Comparison of ENCODE assay signal across 7 cellular contexts in genomic region chr12:12807970-12808702, GRCh38. TPM values are rescaled to one million over a fixed set of nuclear protein-coding genes. Genes with fewer than 3 reads are reported as not detected.
DNase-seq lines count a peak whose midpoint lies in the region; ATAC-seq and TF ChIP-seq lines count a peak whose summit lies in the region.

No MANE protein-coding gene starts in this region.

- H3K27ac ChIP-seq in SJCRH30, result no peak overlapping the region
- H3K27ac ChIP-seq in lung (ENCODE audit: low read depth in 1 of 2, low read length in 1 of 2), result peak overlapping the region; percentile 78 to 84
- peak overlapping the region; percentile 95 for H3K27ac ChIP-seq in thymus (ENCODE audit: low read depth)

- ATAC-seq in GM18870 (IDR thresholded peaks at IDR 0.05; ENCODE audit: unreplicated experiment) (peak; percentile 40), HG02852 (IDR thresholded peaks at IDR 0.05; ENCODE audit: unreplicated experiment) (peak; percentile 55), lung (ENCODE audit: insufficient read depth, low FRiP score) (no peak)

- H3K36me3 ChIP-seq in SJCRH30 (no peaks in the 10 kb centered on the region), lung (ENCODE audit: control insufficient read depth in 2 of 2, insufficient read depth in 2 of 2, low read length in 2 of 2) (no peaks in the 10 kb centered on the region), thymus (ENCODE audit: control insufficient read depth, insufficient read depth) (no peaks in the 10 kb centered on the region), HAP-1 (replicated peaks) (no peaks in the 10 kb centered on the region)

- H3K4me1 ChIP-seq in SJCRH30 (peaks cover 12% of the 10 kb centered on the region), lung (ENCODE audit: control insufficient read depth in 2 of 2, insufficient read depth in 2 of 2, low read length in 2 of 2) (peaks cover 5 to 11% of the 10 kb centered on the region in 2 donors), thymus (ENCODE audit: control insufficient read depth, insufficient read depth, low read length) (no peaks in the 10 kb centered on the region), HAP-1 (peaks cover 3% of the 10 kb centered on the region; the same call in 1 of the 2 replicates)

- DNase-seq in SJCRH30, result peak in 1 of 2 experiments; percentile 20
- peak; percentile 62 for DNase-seq in astrocyte of the spinal cord (ENCODE audit: low read depth, low spot score)
- DNase-seq in lung (ENCODE audit: low spot score), result no peak
- no peak for DNase-seq in HAP-1 (ENCODE audit: low spot score in 2 of 2)

- in situ Hi-C loops in astrocyte of the spinal cord (cut with HindIII; ENCODE audit: low sequenced_read_pairs), result no loop called here
- in situ Hi-C loops in HAP-1 (cut with MboI; ENCODE audit: low sequenced_read_pairs), result no loop called here

- TF ChIP-seq CTCF in astrocyte of the spinal cord (IDR thresholded peaks at IDR 0.05; ENCODE audit: low read depth, low read length), result no peak
- TF ChIP-seq CTCF in lung (IDR thresholded peaks at IDR 0.05; ENCODE audit: control extremely low read depth, extremely low read depth), result no peak

- no peaks in the 10 kb centered on the region for H3K27me3 ChIP-seq in SJCRH30
- H3K27me3 ChIP-seq in lung (ENCODE audit: control insufficient read depth, insufficient read depth), result no peaks in the 10 kb centered on the region
- H3K27me3 ChIP-seq in thymus (ENCODE audit: control insufficient read depth, insufficient read depth), result no peaks in the 10 kb centered on the region
- H3K27me3 ChIP-seq in HAP-1 (ENCODE audit: low read depth), result no peaks in the 10 kb centered on the region

- no peaks in the 10 kb centered on the region for H3K9me3 ChIP-seq in SJCRH30 (replicated peaks)
- H3K9me3 ChIP-seq in lung (ENCODE audit: control insufficient read depth in 2 of 2, insufficient read depth in 1 of 2, low read length in 1 of 2), result no peaks in the 10 kb centered on the region
- no peaks in the 10 kb centered on the region for H3K9me3 ChIP-seq in thymus (ENCODE audit: control insufficient read depth)
- no peaks in the 10 kb centered on the region for H3K9me3 ChIP-seq in HAP-1

- 46 to 50% methylated on average over 11 of the region's 11 CpGs for WGBS in lung, 2 donors
- 57% methylated on average over 11 of the region's 11 CpGs for WGBS in thymus

- H3K4me3 ChIP-seq in SJCRH30 (peak overlapping the region; percentile 31), astrocyte of the spinal cord (ENCODE audit: low read depth, low read length) (no peak overlapping the region), lung (no peak overlapping the region), thymus (ENCODE audit: low read length) (no peak overlapping the region), HAP-1 (no peak overlapping the region)

RNA-seq across cellular contexts. Expression of gene DDX47, which starts 5.0 kb away (rescaled TPM):
- total RNA-seq in SJCRH30 (2014; rRNA removed; shearing (Covaris generic)), result 86.8 and 98.2 TPM in 2 replicates
- 10 to 100 TPM; 44.5 to 79.2 TPM for total RNA-seq in lung
- polyA plus RNA-seq in lung (10 to 100 TPM; 28.2 to 36.3 TPM), thymus (49.4 TPM)

RNA-seq across cellular contexts. Expression of gene APOLD1, which starts 22.7 kb away (rescaled TPM):
- 2.0 and 2.1 TPM in 2 replicates for total RNA-seq in SJCRH30 (2014; rRNA removed; shearing (Covaris generic))
- 10 to 100 TPM; 19.4 to 22.9 TPM for total RNA-seq in lung
- polyA plus RNA-seq in lung, result 10 to 100 TPM in 1 of 2 donors, 1 to 10 TPM in 1; 3.1 to 22.2 TPM
- 13.9 TPM for polyA plus RNA-seq in thymus
